23 cellular contexts compared by ENCODE assay signal in the genomic region with DNA sequence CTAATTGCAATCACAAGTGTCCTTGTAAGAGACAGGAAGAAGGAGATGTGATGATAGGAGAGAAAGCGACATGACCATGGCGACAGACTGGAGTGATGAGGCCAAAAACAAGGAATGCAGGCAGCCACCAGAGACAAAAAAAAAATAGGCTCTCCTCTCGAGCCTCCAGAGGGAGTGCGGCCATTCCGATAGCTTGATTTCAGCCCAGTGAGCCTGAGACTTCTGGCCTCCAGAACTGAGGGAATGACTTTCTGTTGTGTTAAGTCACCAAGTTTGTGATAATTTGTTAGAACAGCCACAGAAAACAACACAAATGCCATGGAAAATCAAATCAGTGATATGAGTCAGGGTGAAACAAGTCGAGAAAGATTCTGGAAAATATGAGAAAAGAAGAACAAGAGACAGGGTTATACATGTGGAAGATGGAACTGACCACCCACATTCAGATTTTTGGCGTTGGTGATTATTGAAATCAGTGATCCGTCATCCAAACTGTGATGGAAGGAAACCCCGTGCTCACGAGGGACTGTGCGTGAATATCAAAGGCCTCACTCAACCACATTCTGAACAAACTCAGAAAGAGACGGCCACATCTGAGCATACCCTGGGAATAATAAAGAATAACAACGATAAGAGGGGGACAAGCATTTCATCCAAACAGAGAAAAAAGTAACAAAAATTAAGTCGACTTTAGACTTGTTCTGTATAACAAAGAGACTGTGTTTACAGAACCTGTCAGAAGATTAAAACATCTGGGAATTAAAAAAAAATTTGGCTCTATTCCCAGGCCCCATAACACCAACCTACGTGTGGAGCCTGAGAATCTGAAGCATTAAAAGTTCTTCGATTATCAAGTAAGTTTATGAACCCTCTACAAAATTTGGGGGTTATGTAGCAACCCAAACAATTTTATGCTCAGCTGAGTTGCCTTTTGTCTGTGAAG.
DNase-seq lines count a peak whose midpoint lies in the region; ATAC-seq and TF ChIP-seq lines count a peak whose summit lies in the region.
"Had no signal": no experiment of that assay in that cellular context is flagged by ENCODE, and none has a peak within 500 bp of the region (broad histone marks: within the 10 kb centered on the region; RNA-seq: fewer than 3 reads in every experiment).

No MANE protein-coding gene starts in this region.

- no peak overlapping the region for H3K4me3 Mint-ChIP-seq in mesothelial cell of epicardium
- H3K4me3 Mint-ChIP-seq: activated CD8-positive, alpha-beta T cell treated with anti-CD3 and anti-CD28 coated beads, Interleukin-2, amount 10 ng/mL, durations not matched to agents 7 days and 5 days; stimulated activated naive B cell treated with anti-CD40 and anti-IgM and Interleukin-4, amounts not matched to agents 10 μg/mL and 1 μg/mL and 100 μg/mL, for 72 hours had no signal

- peaks cover 30% of the 10 kb centered on the region for H3K4me1 Mint-ChIP-seq in mesothelial cell of epicardium

- H3K27ac Mint-ChIP-seq in mesothelial cell of epicardium, result peak overlapping the region; percentile 18
- H3K27ac Mint-ChIP-seq: activated CD8-positive, alpha-beta T cell treated with anti-CD3 and anti-CD28 coated beads, Interleukin-2, amount 10 ng/mL, durations not matched to agents 7 days and 5 days; stimulated activated naive B cell treated with anti-CD40 and anti-IgM and Interleukin-4, amounts not matched to agents 10 μg/mL and 1 μg/mL and 100 μg/mL, for 72 hours had no signal

- no peaks in the 10 kb centered on the region for H3K27me3 ChIP-seq in body of pancreas
- H3K27me3 ChIP-seq in tibial nerve, result no peaks in the 10 kb centered on the region
- H3K27me3 ChIP-seq: colonic mucosa, gastroesophageal sphincter, Peyer's patch, right lobe of liver, upper lobe of left lung had no signal

- H3K4me3 ChIP-seq in body of pancreas (no peak overlapping the region), urinary bladder (ENCODE audit: low read depth, low read length) (no peak overlapping the region), tibial nerve (no peak overlapping the region)
- H3K4me3 ChIP-seq: A549, colonic mucosa, gastroesophageal sphincter, GM12878, Peyer's patch, right lobe of liver, SK-N-MC, upper lobe of left lung had no signal

- peak; percentile 63 for ATAC-seq in body of pancreas
- ATAC-seq: A549; activated CD8-positive, alpha-beta T cell treated with anti-CD3 and anti-CD28 coated beads, Interleukin-2, amount 10 ng/mL, durations not matched to agents 7 days and 5 days; gastroesophageal sphincter; GM12878; right lobe of liver had no signal

- TF ChIP-seq EP300 in tibial nerve (IDR thresholded peaks at IDR 0.05), result peak in 1 of 2 donors; percentile 12

- intact Hi-C loops in body of pancreas (cut with DNase I), result no loop called here

- H3K9me3 Mint-ChIP-seq in mesothelial cell of epicardium, result no peaks in the 10 kb centered on the region
- H3K9me3 Mint-ChIP-seq: stimulated activated naive B cell treated with anti-CD40 and anti-IgM and Interleukin-4, amounts not matched to agents 10 μg/mL and 1 μg/mL and 100 μg/mL, for 72 hours had no signal

- TF ChIP-seq POLR2A in body of pancreas (IDR thresholded peaks at IDR 0.05), result no peak
- no peak for TF ChIP-seq POLR2A in tibial nerve (IDR thresholded peaks at IDR 0.05)

- 49 to 53% methylated on average over 16 of the region's 16 CpGs for WGBS in body of pancreas, 2 donors
- 50% methylated on average over 16 of the region's 16 CpGs for WGBS in urinary bladder
- 65 to 68% methylated on average over 16 of the region's 16 CpGs for WGBS in tibial nerve, 2 donors

- no peak for TF ChIP-seq CTCF in body of pancreas (IDR thresholded peaks at IDR 0.05)
- TF ChIP-seq CTCF in mesothelial cell of epicardium (IDR thresholded peaks at IDR 0.05; ENCODE audit: unreplicated experiment), result no peak
- TF ChIP-seq CTCF in tibial nerve (IDR thresholded peaks at IDR 0.05), result no peak

- H3K27ac ChIP-seq in body of pancreas (no peak overlapping the region), urinary bladder (ENCODE audit: low read depth) (peak overlapping the region; percentile 70), tibial nerve (peak overlapping the region in 2 of 4 donors; percentile 14 to 47)
- H3K27ac ChIP-seq: A549, colonic mucosa, right lobe of liver, SK-N-MC, upper lobe of left lung had no signal

- H3K36me3 ChIP-seq in body of pancreas (replicated peaks in 1 of 2; ENCODE audit: insufficient read depth in 1 of 2, low read depth in 2 of 2), result no peaks in the 10 kb centered on the region
- no peaks in the 10 kb centered on the region for H3K36me3 ChIP-seq in urinary bladder (ENCODE audit: insufficient read depth)
- H3K36me3 ChIP-seq in tibial nerve, result no peaks in the 10 kb centered on the region
- H3K36me3 ChIP-seq: colonic mucosa, gastroesophageal sphincter, Peyer's patch, right lobe of liver, upper lobe of left lung had no signal

- peak; percentile 4 for DNase-seq in NCI-H82 (lab: John Stamatoyannopoulos, UW)
- no peak for DNase-seq in NCI-H82 treated with DMSO at 0.1 percent for 48 hours (lab: John Stamatoyannopoulos, UW; ENCODE audit: unreplicated experiment)
- DNase-seq in body of pancreas, result no peak
- no peak for DNase-seq in mesothelial cell of epicardium (ENCODE audit: low spot score in 2 of 2, unreplicated experiment in 2 of 2)
- no peak for DNase-seq in tibial nerve (ENCODE audit: low spot score in 2 of 2)
- no peak for DNase-seq in NCI-H1694 (lab: John Stamatoyannopoulos, UW)
- no peak for DNase-seq in activated CD4-positive, alpha-beta T cell treated with anti-CD3 and anti-CD28 coated beads, Interleukin-2, amount 50 U/mL, for 1 hour
- DNase-seq: activated CD4-positive, CD25-positive, alpha-beta regulatory T cell; activated CD8-positive, alpha-beta T cell treated with anti-CD3 and anti-CD28 coated beads, Interleukin-2, amount 10 ng/mL, durations not matched to agents 7 days and 5 days; activated naive CD4-positive, alpha-beta T cell treated with anti-CD3 and anti-CD28 coated beads, Interleukin-2, amount 50 U/mL, for 16 hours; activated T-cell treated with anti-CD3 and anti-CD28 coated beads, Interleukin-2, amount 50 U/mL, for 48 hours; colonic mucosa; NCI-H1436 treated with DMSO at 0.1 percent for 48 hours; Peyer's patch; right lobe of liver; stimulated activated naive B cell treated with anti-CD40 and anti-IgM and Interleukin-4, amounts not matched to agents 10 μg/mL and 1 μg/mL and 100 μg/mL, for 72 hours; T-helper 9 cell; upper lobe of left lung had no signal

- H3K9me3 ChIP-seq in body of pancreas (no peaks in the 10 kb centered on the region), tibial nerve (no peaks in the 10 kb centered on the region)
- H3K9me3 ChIP-seq: A549, colonic mucosa, gastroesophageal sphincter, Peyer's patch, right lobe of liver, upper lobe of left lung had no signal

- H3K36me3 Mint-ChIP-seq in mesothelial cell of epicardium, result no peaks in the 10 kb centered on the region
- H3K36me3 Mint-ChIP-seq: stimulated activated naive B cell treated with anti-CD40 and anti-IgM and Interleukin-4, amounts not matched to agents 10 μg/mL and 1 μg/mL and 100 μg/mL, for 72 hours had no signal

- peaks cover 14% of the 10 kb centered on the region for H3K4me1 ChIP-seq in body of pancreas
- H3K4me1 ChIP-seq in urinary bladder (ENCODE audit: insufficient read depth), result no peaks in the 10 kb centered on the region
- peaks cover 0 to 8% (median 0%) of the 10 kb centered on the region in 4 donors for H3K4me1 ChIP-seq in tibial nerve
- H3K4me1 ChIP-seq: A549, Peyer's patch, right lobe of liver had no signal

- no peaks in the 10 kb centered on the region for H3K27me3 Mint-ChIP-seq in mesothelial cell of epicardium (ENCODE audit: low read depth)
